Comparison of ENCODE assay signal across 9 cellular contexts in genomic region chr2:136375017-136375901, GRCh38.
DNase-seq lines count a peak whose midpoint lies in the region; ATAC-seq and TF ChIP-seq lines count a peak whose summit lies in the region.
"Had no signal": no experiment of that assay in that cellular context is flagged by ENCODE, and none has a peak within 500 bp of the region (broad histone marks: within the 10 kb centered on the region; RNA-seq: fewer than 3 reads in every experiment).

No MANE protein-coding gene starts in this region.

- H3K4me1 ChIP-seq in DOHH2 (ENCODE audit: control insufficient read depth, low read length) = peaks cover 50% of the 10 kb centered on the region
- no peaks in the 10 kb centered on the region for H3K4me1 ChIP-seq in Caco-2

- no peaks in the 10 kb centered on the region for H3K79me2 ChIP-seq in DOHH2 (ENCODE audit: control insufficient read depth, low read length)

- no peaks in the 10 kb centered on the region for H3K27me3 ChIP-seq in DOHH2 (ENCODE audit: control insufficient read depth, low read length)
- no peaks in the 10 kb centered on the region for H3K27me3 ChIP-seq in Caco-2 (replicated peaks; ENCODE audit: control insufficient read depth, insufficient read depth, low read length)

- H3K9me3 Mint-ChIP-seq in activated T-helper 2 cell treated with anti-CD3 and anti-CD28 coated beads, Interferon-gamma antibody, Interleukin-2, Interleukin-4, amounts not matched to agents 10 μg/mL and 5 μg/mL and 100 μg/mL, durations not matched to agents 14 hours and 24 hours and 36 hours = peaks cover 13% of the 10 kb centered on the region
- no peaks in the 10 kb centered on the region for H3K9me3 Mint-ChIP-seq in Caco-2 (ENCODE audit: unreplicated experiment)

- no peaks in the 10 kb centered on the region for H3K9me2 ChIP-seq in DOHH2 (replicated peaks; ENCODE audit: control insufficient read depth, low read length)

- H3K9me3 ChIP-seq in DOHH2 (ENCODE audit: control insufficient read depth, insufficient read depth, low read length) (no peaks in the 10 kb centered on the region), Caco-2 (no peaks in the 10 kb centered on the region)

- H3F3A ChIP-seq in DOHH2 (ENCODE audit: control insufficient read depth, insufficient read depth) = peaks cover 2% of the 10 kb centered on the region; the same call in 1 of the 2 replicates

- H3K4me3 ChIP-seq in DOHH2 (ENCODE audit: low read length) (no peak overlapping the region), Caco-2 (ENCODE audit: low read depth, low read length) (no peak overlapping the region)
- H3K4me3 ChIP-seq: skin epidermis had no signal

- POLR2A ChIA-PET in GM10248 (lab: Yijun Ruan, JAX) (no interaction called here), Caco-2 (lab: Charles Lee) (no interaction called here)

- H3K27ac Mint-ChIP-seq in activated T-helper 2 cell treated with anti-CD3 and anti-CD28 coated beads, Interferon-gamma antibody, Interleukin-2, Interleukin-4, amounts not matched to agents 10 μg/mL and 5 μg/mL and 100 μg/mL, durations not matched to agents 14 hours and 24 hours and 36 hours = peak overlapping the region; percentile 97
- no peak overlapping the region for H3K27ac Mint-ChIP-seq in Caco-2 (ENCODE audit: unreplicated experiment)

- no peak for DNase-seq in activated T-helper 2 cell treated with anti-CD3 and anti-CD28 coated beads, Interferon-gamma antibody, Interleukin-2, Interleukin-4, amounts not matched to agents 10 μg/mL and 5 μg/mL and 100 μg/mL, durations not matched to agents 14 hours and 24 hours and 36 hours (ENCODE audit: low spot score)
- DNase-seq in DMS153 treated with DMSO at 0.1 percent for 48 hours (lab: John Stamatoyannopoulos, UW; ENCODE audit: unreplicated experiment) = no peak
- DNase-seq in OCI-M1 (lab: John Stamatoyannopoulos, UW) = no peak
- DNase-seq in GM10248 (ENCODE audit: extremely low spot score) = no peak
- DNase-seq in Caco-2 = no peak

- H3K4me2 ChIP-seq in DOHH2 (ENCODE audit: low read length) = peak overlapping the region; percentile 5; the same call in 1 of the 2 replicates

- H3K4me1 Mint-ChIP-seq in activated T-helper 2 cell treated with anti-CD3 and anti-CD28 coated beads, Interferon-gamma antibody, Interleukin-2, Interleukin-4, amounts not matched to agents 10 μg/mL and 5 μg/mL and 100 μg/mL, durations not matched to agents 14 hours and 24 hours and 36 hours (ENCODE audit: low read depth) = peaks cover 53% of the 10 kb centered on the region
- no peaks in the 10 kb centered on the region for H3K4me1 Mint-ChIP-seq in Caco-2 (ENCODE audit: low read depth, unreplicated experiment)

- TF ChIP-seq CTCF in DOHH2 (IDR thresholded peaks at IDR 0.05; ENCODE audit: low read depth, low read length, poor library complexity, severe bottlenecking) (no peak), GM10248 (IDR thresholded peaks at IDR 0.05; ENCODE audit: control extremely low read depth, extremely low read depth, low read depth, missing control alignments) (no peak), Caco-2 (IDR thresholded peaks at IDR 0.05; ENCODE audit: insufficient read depth in 1 of 2, low read depth in 1 of 2, low read length in 1 of 2, severe bottlenecking in 1 of 2, unreplicated experiment in 1 of 2) (no peak)

- peak overlapping the region; percentile 34 for H3K4me3 Mint-ChIP-seq in activated T-helper 2 cell treated with anti-CD3 and anti-CD28 coated beads, Interferon-gamma antibody, Interleukin-2, Interleukin-4, amounts not matched to agents 10 μg/mL and 5 μg/mL and 100 μg/mL, durations not matched to agents 14 hours and 24 hours and 36 hours (ENCODE audit: low read depth)
- H3K4me3 Mint-ChIP-seq in Caco-2 (ENCODE audit: unreplicated experiment) = no peak overlapping the region

- H4K20me1 ChIP-seq in DOHH2 (ENCODE audit: control insufficient read depth, insufficient read depth, low read depth, low read length) = no peaks in the 10 kb centered on the region

- BruUV-seq in Caco-2 (replicated peaks; lab: Mats Ljungman, UMichigan) = no TSS peak

- H3K27me3 Mint-ChIP-seq in activated T-helper 2 cell treated with anti-CD3 and anti-CD28 coated beads, Interferon-gamma antibody, Interleukin-2, Interleukin-4, amounts not matched to agents 10 μg/mL and 5 μg/mL and 100 μg/mL, durations not matched to agents 14 hours and 24 hours and 36 hours (ENCODE audit: low read depth) = no peaks in the 10 kb centered on the region
- peaks cover 14% of the 10 kb centered on the region for H3K27me3 Mint-ChIP-seq in Caco-2 (ENCODE audit: insufficient read depth, unreplicated experiment)

- H3K27ac ChIP-seq in DOHH2 (ENCODE audit: low read depth, low read length) = no peak overlapping the region

- H3K36me3 ChIP-seq in DOHH2 (ENCODE audit: control insufficient read depth, low read length) = no peaks in the 10 kb centered on the region
- H3K36me3 ChIP-seq in Caco-2 (ENCODE audit: control insufficient read depth, insufficient read depth, low read length) = no peaks in the 10 kb centered on the region

- H3K36me3 Mint-ChIP-seq in activated T-helper 2 cell treated with anti-CD3 and anti-CD28 coated beads, Interferon-gamma antibody, Interleukin-2, Interleukin-4, amounts not matched to agents 10 μg/mL and 5 μg/mL and 100 μg/mL, durations not matched to agents 14 hours and 24 hours and 36 hours (ENCODE audit: low read depth) = peaks cover 11% of the 10 kb centered on the region
- H3K36me3 Mint-ChIP-seq in Caco-2 (ENCODE audit: insufficient read depth, unreplicated experiment) = no peaks in the 10 kb centered on the region

- ATAC-seq in GM19395 (IDR thresholded peaks at IDR 0.05; ENCODE audit: unreplicated experiment) (peak; percentile 71), HG03196 (IDR thresholded peaks at IDR 0.05; ENCODE audit: unreplicated experiment) (peak; percentile 40)

- intact Hi-C loops in activated T-helper 2 cell treated with anti-CD3 and anti-CD28 coated beads, Interferon-gamma antibody, Interleukin-2, Interleukin-4, amounts not matched to agents 10 μg/mL and 5 μg/mL and 100 μg/mL, durations not matched to agents 14 hours and 24 hours and 36 hours (cut with micrococcal nuclease) = loop anchor here (1.0 kb wide), 7 partner anchors 13 to 259 kb away; no protein-coding TSS in a partner anchor
- intact Hi-C loops in Caco-2 (cut with micrococcal nuclease; ENCODE audit: unreplicated experiment) = loop anchor here (5.0 kb wide), 2 partner anchors 138 to 378 kb away; no protein-coding TSS in a partner anchor

- CTCF ChIA-PET in GM10248 (lab: Yijun Ruan, JAX) = interaction anchor here (0.7 to 3.1 kb wide), 6 partner anchors 9 to 461 kb away, joined by 3 to 24 read pairs (median 4); no protein-coding TSS in a partner anchor
- CTCF ChIA-PET in Caco-2 (lab: Charles Lee) = no interaction called here
